ENCODE assay signal across 15 cellular contexts in genomic region chr2:68722712-68723111, GRCh38. TPM values are rescaled to one million over a fixed set of nuclear protein-coding genes. Genes with fewer than 3 reads are reported as not detected.
DNase-seq lines count a peak whose midpoint lies in the region; ATAC-seq, FAIRE-seq and TF ChIP-seq lines count a peak whose summit lies in the region.
"Had no signal": no experiment of that assay in that cellular context is flagged by ENCODE, and none has a peak within 500 bp of the region (broad histone marks: within the 10 kb centered on the region; RNA-seq: fewer than 3 reads in every experiment).

No MANE protein-coding gene starts in this region.

- H3K27me3 Mint-ChIP-seq in activated CD4-positive, alpha-beta T cell treated with anti-CD3 and anti-CD28 coated beads, Interleukin-2, amount 10 ng/mL, durations not matched to agents 7 days and 5 days = no peaks in the 10 kb centered on the region
- peaks cover 3% of the 10 kb centered on the region for H3K27me3 Mint-ChIP-seq in osteocyte (ENCODE audit: unreplicated experiment)
- H3K27me3 Mint-ChIP-seq: activated naive CD8-positive, alpha-beta T cell treated with anti-CD3 and anti-CD28 coated beads, Interleukin-2, amount 50 U/mL, for 24 hours had no signal

- in situ Hi-C loops in K562 (cut with MboI) = no loop called here

- peaks cover 97% of the 10 kb centered on the region for H3K4me1 Mint-ChIP-seq in activated CD4-positive, alpha-beta T cell treated with anti-CD3 and anti-CD28 coated beads, Interleukin-2, amount 10 ng/mL, durations not matched to agents 7 days and 5 days
- H3K4me1 Mint-ChIP-seq in osteocyte (ENCODE audit: unreplicated experiment) = peaks cover 2% of the 10 kb centered on the region

- no peak overlapping the region for H3K4me3 ChIP-seq in K562
- H3K4me3 ChIP-seq: coronary artery, skin epidermis, thyroid gland had no signal

- TF ChIP-seq CTCF in K562 (IDR thresholded peaks at IDR 0.05 in 2 of 3, conservative IDR thresholded peaks at IDR 0.05 in 1 of 3; ENCODE audit: insufficient read depth in 2 of 3, low read depth in 1 of 3, low read length in 3 of 3) (peak; percentile 52 to 58 (median 52)), osteocyte (IDR thresholded peaks at IDR 0.05) (peak; percentile 16)

- H3K4me2 ChIP-seq in K562 (ENCODE audit: insufficient read depth, low read length) = no peak overlapping the region

- CTCF ChIA-PET in activated CD4-positive, alpha-beta T cell treated with anti-CD3 and anti-CD28 coated beads, Interleukin-2, amount 10 ng/mL, durations not matched to agents 7 days and 5 days (lab: Charles Lee) = interaction anchor here (0.6 to 3.9 kb wide), 9 partner anchors 10 to 507 kb away, joined by 3 to 27 read pairs (median 4); partner anchors contain the start of gene ARHGAP25
- CTCF ChIA-PET in K562 (lab: Yijun Ruan, JAX; ENCODE audit: low intra/inter-chr PET ratio) = no interaction called here

- no peak for DNase-seq in activated CD4-positive, alpha-beta T cell treated with anti-CD3 and anti-CD28 coated beads, Interleukin-2, amount 10 ng/mL, durations not matched to agents 7 days and 5 days
- no peak for DNase-seq in activated CD4-positive, alpha-beta T cell treated with anti-CD3 and anti-CD28 coated beads, Interleukin-2, amount 50 U/mL, for 4 hours
- peak; percentile 36 to 53 for DNase-seq in Kasumi-1 (lab: John Stamatoyannopoulos, UW)
- peak; percentile 26 to 50 (median 31) for DNase-seq in K562 (ENCODE audit: extremely low read depth in 1 of 4, low spot score in 3 of 4)
- DNase-seq in osteocyte (ENCODE audit: extremely low spot score, unreplicated experiment) = no peak
- DNase-seq in stimulated activated CD4-positive, alpha-beta T cell treated with anti-CD3 and anti-CD28 coated beads, Interleukin-4, amount 100 ng/mL, for 4 hours = no peak
- DNase-seq in epidermal melanocyte (ENCODE audit: insufficient read length, low spot score) = no peak
- DNase-seq: activated naive CD8-positive, alpha-beta T cell treated with anti-CD3 and anti-CD28 coated beads, Interleukin-2, amount 50 U/mL, for 24 hours; NCI-H1436; NCI-H748 treated with DMSO at 0.1 percent for 48 hours; thyroid gland had no signal

- no peaks in the 10 kb centered on the region for H4K20me1 ChIP-seq in K562 (replicated peaks; ENCODE audit: control insufficient read depth, insufficient read depth, low read length)

- TF ChIP-seq RAD21 in K562 (CRISPR knock-in tag; conservative IDR thresholded peaks at IDR 0.05 in 1 of 2, IDR thresholded peaks at IDR 0.05 in 1 of 2) = peak; percentile 25 to 56; a peak in 3 of 4 replicates

- FAIRE-seq in K562 (lab: Jason Lieb, UNC) = peak; percentile 79

- POLR2A ChIA-PET in activated CD4-positive, alpha-beta T cell treated with anti-CD3 and anti-CD28 coated beads, Interleukin-2, amount 10 ng/mL, durations not matched to agents 7 days and 5 days (lab: Charles Lee) = no interaction called here
- POLR2A ChIA-PET in K562 (lab: Yijun Ruan, JAX) = interaction anchor here (0.5 to 2.3 kb wide), 5 partner anchors 11 to 249 kb away, joined by 3 to 7 read pairs (median 4); no protein-coding TSS in a partner anchor

- no TSS peak for BruUV-seq in K562 (replicated peaks; lab: Mats Ljungman, UMichigan)

- TF ChIP-seq EP300 in K562 (IDR thresholded peaks at IDR 0.05; ENCODE audit: low read length) = no peak

- 38% methylated on average over 8 of the region's 8 CpGs for WGBS in K562 (ENCODE audit: insufficient coverage, low coverage, missing lambda C conversion rate)

- ATAC-seq in K562 (peak; percentile 87), GM19395 (IDR thresholded peaks at IDR 0.05; ENCODE audit: unreplicated experiment) (no peak)
- ATAC-seq: activated naive CD8-positive, alpha-beta T cell treated with anti-CD3 and anti-CD28 coated beads, Interleukin-2, amount 50 U/mL, for 24 hours had no signal

- no peaks in the 10 kb centered on the region for H3K9me1 ChIP-seq in K562 (ENCODE audit: control insufficient read depth, insufficient read depth, low read length)

- no peaks in the 10 kb centered on the region for H3K27me3 ChIP-seq in K562 (ENCODE audit: control insufficient read depth in 2 of 2, insufficient read depth in 2 of 2, low read length in 2 of 2)
- H3K27me3 ChIP-seq: thyroid gland had no signal

- H3K4me3 Mint-ChIP-seq in activated CD4-positive, alpha-beta T cell treated with anti-CD3 and anti-CD28 coated beads, Interleukin-2, amount 10 ng/mL, durations not matched to agents 7 days and 5 days = no peak overlapping the region
- H3K4me3 Mint-ChIP-seq in osteocyte (ENCODE audit: unreplicated experiment) = no peak overlapping the region
- H3K4me3 Mint-ChIP-seq: activated naive CD8-positive, alpha-beta T cell treated with anti-CD3 and anti-CD28 coated beads, Interleukin-2, amount 50 U/mL, for 24 hours; neural crest cell had no signal

- peak overlapping the region; percentile 34; the same call in 1 of the 2 replicates for H2AFZ ChIP-seq in K562 (ENCODE audit: low read depth, low read length)

- TF ChIP-seq POLR2A in K562 (conservative IDR thresholded peaks at IDR 0.05) = no peak

- intact Hi-C loops in K562 (cut with micrococcal nuclease) = no loop called here

- H3K36me3 ChIP-seq in K562 (ENCODE audit: control insufficient read depth, insufficient read depth, low read length) = no peaks in the 10 kb centered on the region
- H3K36me3 ChIP-seq: thyroid gland had no signal

- no peak overlapping the region for H3K9ac ChIP-seq in K562 (ENCODE audit: insufficient read depth in 1 of 2, low read depth in 2 of 2, low read length in 2 of 2)

- H3K9me3 Mint-ChIP-seq in activated CD4-positive, alpha-beta T cell treated with anti-CD3 and anti-CD28 coated beads, Interleukin-2, amount 10 ng/mL, durations not matched to agents 7 days and 5 days = peaks cover 3% of the 10 kb centered on the region
- H3K9me3 Mint-ChIP-seq in osteocyte (ENCODE audit: unreplicated experiment) = no peaks in the 10 kb centered on the region
- H3K9me3 Mint-ChIP-seq: activated naive CD8-positive, alpha-beta T cell treated with anti-CD3 and anti-CD28 coated beads, Interleukin-2, amount 50 U/mL, for 24 hours; neural crest cell had no signal

- H3K9me3 ChIP-seq in K562 (replicated peaks; ENCODE audit: control insufficient read depth, insufficient read depth, low read depth, low read length) = no peaks in the 10 kb centered on the region
- H3K9me3 ChIP-seq: thyroid gland had no signal

- peak overlapping the region; percentile 91 for H3K27ac Mint-ChIP-seq in activated CD4-positive, alpha-beta T cell treated with anti-CD3 and anti-CD28 coated beads, Interleukin-2, amount 10 ng/mL, durations not matched to agents 7 days and 5 days
- H3K27ac Mint-ChIP-seq in osteocyte (ENCODE audit: unreplicated experiment) = no peak overlapping the region
- H3K27ac Mint-ChIP-seq: activated naive CD8-positive, alpha-beta T cell treated with anti-CD3 and anti-CD28 coated beads, Interleukin-2, amount 50 U/mL, for 24 hours had no signal

- H3K27ac ChIP-seq in K562 (ENCODE audit: extremely low read depth, low read depth, low read length) = no peak overlapping the region
- H3K27ac ChIP-seq: coronary artery had no signal

- no peaks in the 10 kb centered on the region for H3K79me2 ChIP-seq in K562 (ENCODE audit: control insufficient read depth, insufficient read depth, low read length)

- peaks cover 0 to 9% of the 10 kb centered on the region in 2 experiments; a peak in 4 of 5 replicates for H3K4me1 ChIP-seq in K562 (replicated peaks in 1 of 2; ENCODE audit: control insufficient read depth in 2 of 2, insufficient read depth in 2 of 2, low read length in 2 of 2)

- H3K36me3 Mint-ChIP-seq in activated CD4-positive, alpha-beta T cell treated with anti-CD3 and anti-CD28 coated beads, Interleukin-2, amount 10 ng/mL, durations not matched to agents 7 days and 5 days (ENCODE audit: low read depth) = peaks cover 15% of the 10 kb centered on the region
- no peaks in the 10 kb centered on the region for H3K36me3 Mint-ChIP-seq in osteocyte (ENCODE audit: unreplicated experiment)

TF ChIP-seq in K562, 482 proteins besides CTCF, POLR2A, EP300 and RAD21 (continues in another document):
- no peak for TF ChIP-seq ZNF274 (IDR thresholded peaks at IDR 0.05; ENCODE audit: borderline replicate concordance, low read depth, low read length)
- TF ChIP-seq LEF1 (IDR thresholded peaks at IDR 0.05) = no peak
- TF ChIP-seq MNT (conservative IDR thresholded peaks at IDR 0.05) = 0 out of 4 replicates have a peak, but pooled peaks have one; percentile 16 to 26

RNA-seq across cellular contexts. Expression of gene ARHGAP25, which starts 11.9 kb away (rescaled TPM):
- total RNA-seq in activated CD4-positive, alpha-beta T cell treated with anti-CD3 and anti-CD28 coated beads, Interleukin-2, amount 10 ng/mL, durations not matched to agents 7 days and 5 days = 10 to 100 TPM; 94.9 to 97.8 TPM
- 12.4 and 14.6 TPM in 2 replicates for total RNA-seq in K562 (2011; cell fraction: chromatin; rRNA removed; ENCODE audit: low replicate concordance)
- total RNA-seq in K562 (2011; cell fraction: nucleolus; rRNA removed) = 7.8 and 9.2 TPM in 2 replicates
- 8.2 and 9.0 TPM in 2 replicates for total RNA-seq in K562 (2011; cell fraction: nucleoplasm; rRNA removed)
- total RNA-seq in K562 (2014; rRNA removed) (10.0 and 12.8 TPM in 2 replicates), K562 (2014; rRNA removed; fragmentation: Illumina TruSeq; extraction: Trizol) (9.7 and 13.1 TPM in 2 replicates), K562 (2015; rRNA removed; fragmentation: Illumina TruSeq; extraction: Trizol) (9.7 and 10.7 TPM in 2 replicates), K562 (2021) (9.8 and 13.2 TPM in 2 replicates), osteocyte (0.42 and 0.43 TPM in 2 replicates)
- polyA plus RNA-seq in K562 (2011; rRNA removed) (3.7 and 12.5 TPM in 2 replicates), K562 (2014; fragmentation: Illumina TruSeq; extraction: Trizol) (14.8 and 16.0 TPM in 2 replicates), K562 (2014; fragmentation: Nextera tagmentation; extraction: Ambion mirVana) (1 to 10 TPM; 4.9 to 6.8 TPM), K562 (2014; rRNA removed) (7.7 and 11.6 TPM in 2 replicates)
- polyA plus RNA-seq in K562 (2011; cell fraction: cytosol; rRNA removed) = 3.7 and 10.4 TPM in 2 replicates
- 4.7 and 19.4 TPM in 2 replicates for polyA plus RNA-seq in K562 (2011; cell fraction: nucleus; rRNA removed)
- 16.8 and 21.5 TPM in 2 replicates for polyA plus RNA-seq in K562 (2012)
- 3.0 and 9.5 TPM in 2 replicates for polyA minus RNA-seq in K562 (2011; rRNA and poly(A)+ RNA removed)
- 0.73 and 5.9 TPM in 2 replicates for polyA minus RNA-seq in K562 (2011; cell fraction: cytosol; rRNA and poly(A)+ RNA removed)
- 3.0 and 7.9 TPM in 2 replicates for polyA minus RNA-seq in K562 (2011; cell fraction: nucleus; rRNA and poly(A)+ RNA removed)

Comparison
In these comparisons a context has a peak if more than half of its experiments do, and no peak if none do; other contexts are left out.
1. DNase-seq: peak in Kasumi-1 (2 of 2) and K562 (4 of 4); none in activated CD4-positive, alpha-beta T cell treated with anti-CD3 and anti-CD28 coated beads, Interleukin-2, amount 10 ng/mL, durations not matched to agents 7 days and 5 days (single experiment), activated CD4-positive, alpha-beta T cell treated with anti-CD3 and anti-CD28 coated beads, Interleukin-2, amount 50 U/mL, for 4 hours (0 of 2), osteocyte (single experiment), stimulated activated CD4-positive, alpha-beta T cell treated with anti-CD3 and anti-CD28 coated beads, Interleukin-4, amount 100 ng/mL, for 4 hours (0 of 2) and epidermal melanocyte (single experiment).
2. RNA of gene ARHGAP25, which starts 11.9 kb away (total RNA-seq): 94.9 to 97.8 TPM in activated CD4-positive, alpha-beta T cell treated with anti-CD3 and anti-CD28 coated beads, Interleukin-2, amount 10 ng/mL, durations not matched to agents 7 days and 5 days; 7.8 to 14.6 TPM in K562 and 0.42 to 0.43 TPM in osteocyte; every median in the first group is over 4 times any median in the second.